ENCODE assay signal across 9 cellular contexts in the genomic region with DNA sequence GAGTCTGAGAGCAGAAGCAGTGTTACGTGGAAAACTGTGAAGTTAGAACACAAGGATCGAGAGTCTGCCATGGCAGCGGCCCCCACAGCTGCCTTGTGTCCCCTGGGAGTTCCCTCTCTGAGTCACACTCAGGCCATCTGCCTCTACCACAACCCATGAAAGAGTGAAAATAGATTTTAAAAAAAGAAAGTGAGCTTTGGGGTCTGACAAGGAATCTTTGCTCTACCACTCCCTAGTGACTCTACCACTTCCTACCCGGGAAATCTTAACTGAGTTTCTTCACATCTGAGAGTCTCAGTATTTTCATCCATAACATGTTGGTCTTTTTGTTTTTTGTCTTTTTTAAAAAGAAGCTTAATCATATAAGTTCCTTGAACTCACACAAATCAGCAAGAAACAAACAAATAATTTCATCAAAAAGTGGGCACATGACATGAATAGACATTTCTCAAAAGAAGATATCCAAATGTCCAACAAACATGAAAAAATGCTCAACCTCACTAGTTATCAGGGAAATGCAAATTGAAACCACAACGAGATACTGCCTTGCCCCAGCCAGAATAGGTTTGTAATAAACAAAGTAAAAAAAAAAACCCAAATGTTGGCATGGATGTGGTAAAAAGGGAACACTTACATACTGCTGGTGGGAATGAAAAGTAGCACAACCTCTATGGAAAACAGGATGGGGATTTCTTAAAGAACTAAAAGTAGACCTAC. TPM values are rescaled to one million over a fixed set of nuclear protein-coding genes. Genes with fewer than 3 reads are reported as not detected.
DNase-seq lines count a peak whose midpoint lies in the region; ATAC-seq lines count a peak whose summit lies in the region.
"Had no signal": no experiment of that assay in that cellular context is flagged by ENCODE, and none has a peak within 500 bp of the region (broad histone marks: within the 10 kb centered on the region; RNA-seq: fewer than 3 reads in every experiment).

No MANE protein-coding gene starts in this region.

- H3K36me3 Mint-ChIP-seq in activated CD8-positive, alpha-beta T cell treated with anti-CD3 and anti-CD28 coated beads, Interleukin-2, amount 10 ng/mL, durations not matched to agents 7 days and 5 days (ENCODE audit: low read depth): no peaks in the 10 kb centered on the region
- H3K36me3 Mint-ChIP-seq in activated CD4-positive, alpha-beta T cell treated with anti-CD3 and anti-CD28 coated beads, Interleukin-2, amount 10 ng/mL, durations not matched to agents 7 days and 5 days (ENCODE audit: low read depth): no peaks in the 10 kb centered on the region

- POLR2A ChIA-PET in activated CD8-positive, alpha-beta T cell treated with anti-CD3 and anti-CD28 coated beads, Interleukin-2, amount 10 ng/mL, durations not matched to agents 7 days and 5 days (lab: Charles Lee): interaction anchor here (0.6 kb wide), 1 partner anchor 45 kb away, joined by 3 read pairs; no protein-coding TSS in a partner anchor
- POLR2A ChIA-PET in activated CD4-positive, alpha-beta T cell treated with anti-CD3 and anti-CD28 coated beads, Interleukin-2, amount 10 ng/mL, durations not matched to agents 7 days and 5 days (lab: Charles Lee): no interaction called here

- H3K9me3 ChIP-seq in effector memory CD4-positive, alpha-beta T cell (ENCODE audit: control insufficient read depth, low read length): no peaks in the 10 kb centered on the region

- H3K36me3 ChIP-seq in effector memory CD4-positive, alpha-beta T cell (ENCODE audit: control insufficient read depth, insufficient read depth, low read length): no peaks in the 10 kb centered on the region

- CTCF ChIA-PET in activated CD8-positive, alpha-beta T cell treated with anti-CD3 and anti-CD28 coated beads, Interleukin-2, amount 10 ng/mL, durations not matched to agents 7 days and 5 days (lab: Charles Lee): interaction anchor here (0.7 kb wide), 1 partner anchor 1899 kb away, joined by 3 read pairs; no protein-coding TSS in a partner anchor
- CTCF ChIA-PET in activated CD4-positive, alpha-beta T cell treated with anti-CD3 and anti-CD28 coated beads, Interleukin-2, amount 10 ng/mL, durations not matched to agents 7 days and 5 days (lab: Charles Lee): no interaction called here

- no peaks in the 10 kb centered on the region for H3K4me1 ChIP-seq in effector memory CD4-positive, alpha-beta T cell (ENCODE audit: control insufficient read depth, insufficient read depth, low read length, poor library complexity, severe bottlenecking)

- peaks cover 10% of the 10 kb centered on the region for H3K4me1 Mint-ChIP-seq in activated CD8-positive, alpha-beta T cell treated with anti-CD3 and anti-CD28 coated beads, Interleukin-2, amount 10 ng/mL, durations not matched to agents 7 days and 5 days (ENCODE audit: low read depth)
- H3K4me1 Mint-ChIP-seq in activated CD4-positive, alpha-beta T cell treated with anti-CD3 and anti-CD28 coated beads, Interleukin-2, amount 10 ng/mL, durations not matched to agents 7 days and 5 days: peaks cover 12% of the 10 kb centered on the region

- no peak overlapping the region for H3K4me3 Mint-ChIP-seq in activated CD8-positive, alpha-beta T cell treated with anti-CD3 and anti-CD28 coated beads, Interleukin-2, amount 10 ng/mL, durations not matched to agents 7 days and 5 days
- no peak overlapping the region for H3K4me3 Mint-ChIP-seq in activated CD4-positive, alpha-beta T cell treated with anti-CD3 and anti-CD28 coated beads, Interleukin-2, amount 10 ng/mL, durations not matched to agents 7 days and 5 days

- no peak overlapping the region for H3K4me3 ChIP-seq in effector memory CD4-positive, alpha-beta T cell (ENCODE audit: insufficient read depth, low read depth, low read length, poor library complexity, severe bottlenecking)

- peaks cover 32% of the 10 kb centered on the region for H3K27me3 Mint-ChIP-seq in activated CD8-positive, alpha-beta T cell treated with anti-CD3 and anti-CD28 coated beads, Interleukin-2, amount 10 ng/mL, durations not matched to agents 7 days and 5 days (ENCODE audit: low read depth)
- H3K27me3 Mint-ChIP-seq in activated CD4-positive, alpha-beta T cell treated with anti-CD3 and anti-CD28 coated beads, Interleukin-2, amount 10 ng/mL, durations not matched to agents 7 days and 5 days: peaks cover 30% of the 10 kb centered on the region

- ATAC-seq in GM18519 (IDR thresholded peaks at IDR 0.05; ENCODE audit: low FRiP score, unreplicated experiment) (peak; percentile 86), HG02678 (IDR thresholded peaks at IDR 0.05; ENCODE audit: unreplicated experiment) (peak; percentile 90)
- no peak for ATAC-seq in activated CD8-positive, alpha-beta T cell treated with anti-CD3 and anti-CD28 coated beads, Interleukin-2, amount 10 ng/mL, durations not matched to agents 7 days and 5 days

- H3K9me3 Mint-ChIP-seq in activated CD8-positive, alpha-beta T cell treated with anti-CD3 and anti-CD28 coated beads, Interleukin-2, amount 10 ng/mL, durations not matched to agents 7 days and 5 days (ENCODE audit: insufficient read depth): no peaks in the 10 kb centered on the region
- H3K9me3 Mint-ChIP-seq in activated CD4-positive, alpha-beta T cell treated with anti-CD3 and anti-CD28 coated beads, Interleukin-2, amount 10 ng/mL, durations not matched to agents 7 days and 5 days: no peaks in the 10 kb centered on the region

- H3K27ac ChIP-seq in effector memory CD4-positive, alpha-beta T cell (ENCODE audit: insufficient read depth, low read length, poor library complexity, severe bottlenecking): no peak overlapping the region

- peak; percentile 80 for DNase-seq in NCI-H446 treated with DMSO at 0.1 percent for 48 hours (lab: John Stamatoyannopoulos, UW)
- peak; percentile 83 for DNase-seq in hepatic stellate cell (ENCODE audit: low spot score)
- no peak for DNase-seq in activated CD8-positive, alpha-beta T cell treated with anti-CD3 and anti-CD28 coated beads, Interleukin-2, amount 10 ng/mL, durations not matched to agents 7 days and 5 days
- DNase-seq in effector memory CD4-positive, alpha-beta T cell: no peak
- no peak for DNase-seq in HCEC 1CT
- DNase-seq in activated CD4-positive, alpha-beta T cell treated with anti-CD3 and anti-CD28 coated beads, Interleukin-2, amount 10 ng/mL, durations not matched to agents 7 days and 5 days: no peak

- H3K27ac Mint-ChIP-seq in activated CD8-positive, alpha-beta T cell treated with anti-CD3 and anti-CD28 coated beads, Interleukin-2, amount 10 ng/mL, durations not matched to agents 7 days and 5 days: no peak overlapping the region
- H3K27ac Mint-ChIP-seq in activated CD4-positive, alpha-beta T cell treated with anti-CD3 and anti-CD28 coated beads, Interleukin-2, amount 10 ng/mL, durations not matched to agents 7 days and 5 days: no peak overlapping the region

- H3K27me3 ChIP-seq in effector memory CD4-positive, alpha-beta T cell (replicated peaks; ENCODE audit: control insufficient read depth, insufficient read depth, low read length, poor library complexity, severe bottlenecking): no peaks in the 10 kb centered on the region

RNA-seq across cellular contexts. Expression of a gene that starts 2.4 kb away (rescaled TPM):
- not detected for total RNA-seq in activated CD8-positive, alpha-beta T cell treated with anti-CD3 and anti-CD28 coated beads, Interleukin-2, amount 10 ng/mL, durations not matched to agents 7 days and 5 days
- not detected for total RNA-seq in activated CD4-positive, alpha-beta T cell treated with anti-CD3 and anti-CD28 coated beads, Interleukin-2, amount 10 ng/mL, durations not matched to agents 7 days and 5 days
- total RNA-seq: epithelial cell of proximal tubule had no signal

RNA-seq across cellular contexts. Expression of a gene that starts 60.0 kb away (rescaled TPM):
- total RNA-seq in activated CD8-positive, alpha-beta T cell treated with anti-CD3 and anti-CD28 coated beads, Interleukin-2, amount 10 ng/mL, durations not matched to agents 7 days and 5 days: 10 to 100 TPM; 37.1 to 44.0 TPM
- total RNA-seq in activated CD4-positive, alpha-beta T cell treated with anti-CD3 and anti-CD28 coated beads, Interleukin-2, amount 10 ng/mL, durations not matched to agents 7 days and 5 days: 10 to 100 TPM; 41.9 to 43.7 TPM

Comparison
In these comparisons a context has a peak if more than half of its experiments do, and no peak if none do; other contexts are left out.
1. DNase-seq: peak in NCI-H446 treated with DMSO at 0.1 percent for 48 hours (single experiment) and hepatic stellate cell (single experiment); none in activated CD8-positive, alpha-beta T cell treated with anti-CD3 and anti-CD28 coated beads, Interleukin-2, amount 10 ng/mL, durations not matched to agents 7 days and 5 days (single experiment), effector memory CD4-positive, alpha-beta T cell (0 of 3), HCEC 1CT (single experiment) and activated CD4-positive, alpha-beta T cell treated with anti-CD3 and anti-CD28 coated beads, Interleukin-2, amount 10 ng/mL, durations not matched to agents 7 days and 5 days (single experiment).